Comparison of ENCODE assay signal across 27 cellular contexts in genomic region chr11:85459304-85459703, GRCh38.
"Had no signal": no experiment of that assay in that cellular context is flagged by ENCODE, and none has a peak within 500 bp of the region (broad histone marks: within the 10 kb centered on the region; RNA-seq: fewer than 3 reads in every experiment).

No MANE protein-coding gene starts in this region.

- FAIRE-seq: urothelium cell line had no signal

- H3K4me1 ChIP-seq: stomach, suprapubic skin, testis, thyroid gland, tibial artery, tibial nerve, transverse colon, upper lobe of left lung, upper lobe of right lung, uterus, vagina had no signal

- H3K27ac ChIP-seq: stomach, suprapubic skin, testis, thoracic aorta, thyroid gland, tibial artery, tibial nerve, transverse colon, upper lobe of left lung, upper lobe of right lung, uterus, vagina had no signal

- H3K36me3 ChIP-seq: stomach, suprapubic skin, thyroid gland, transverse colon, upper lobe of left lung, upper lobe of right lung, uterus, vagina had no signal

- H3K9me3 ChIP-seq: testis, thyroid gland, upper lobe of right lung, uterus had no signal

- ATAC-seq: stimulated activated effector memory CD8-positive, alpha-beta T cell treated with anti-CD3 and anti-CD28 coated beads, Interleukin-12 subunit alpha, Interleukin-12 subunit beta, amount 100 ng/mL, for 72 hours; stimulated activated memory B cell treated with anti-CD40 and anti-IgM and Interleukin-4, amounts not matched to agents 10 μg/mL and 1 μg/mL and 100 μg/mL, for 72 hours; stimulated activated naive B cell treated with anti-CD40 and anti-IgM and Interleukin-4, amounts not matched to agents 10 μg/mL and 1 μg/mL and 100 μg/mL, for 72 hours; stimulated activated naive CD8-positive, alpha-beta T cell treated with anti-CD3 and anti-CD28 coated beads, Interleukin-15, amount 100 ng/mL, for 72 hours; stimulated activated naive CD8-positive, alpha-beta T cell treated with anti-CD3 and anti-CD28 coated beads, Interleukin-15, Interleukin-2, amounts not matched to agents 100 U/mL and 50 U/mL, for 24 hours; upper lobe of right lung had no signal

- DNase-seq: stimulated activated CD4-positive, alpha-beta T cell treated with anti-CD3 and anti-CD28 coated beads, Interleukin-2, amount 100 ng/mL, for 48 hours; stimulated activated CD4-positive, alpha-beta T cell treated with anti-CD3 and anti-CD28 coated beads, Interleukin-4, amount 100 ng/mL, for 1 hour; stimulated activated CD4-positive, alpha-beta T cell treated with anti-CD3 and anti-CD28 coated beads, Interleukin-4, amount 100 ng/mL, for 24 hours; stimulated activated CD4-positive, alpha-beta T cell treated with anti-CD3 and anti-CD28 coated beads, Interleukin-4, amount 100 ng/mL, for 4 hours; stimulated activated CD8-positive, alpha-beta memory T cell treated with anti-CD3 and anti-CD28 coated beads, Interleukin-4, amount 100 ng/mL, for 48 hours; stimulated activated naive B cell treated with anti-CD40 and anti-IgM and Interleukin-4, amounts not matched to agents 10 μg/mL and 1 μg/mL and 100 μg/mL, for 72 hours; stimulated activated naive CD4-positive, alpha-beta T cell; stimulated activated naive CD4-positive, alpha-beta T cell treated with Interleukin-2 at 50 U/mL for 16 hours; stimulated activated naive CD8-positive, alpha-beta T cell treated with anti-CD3 and anti-CD28 coated beads, Interleukin-15, amount 100 ng/mL, for 72 hours; stimulated activated naive CD8-positive, alpha-beta T cell treated with anti-CD3 and anti-CD28 coated beads, Interleukin-15, Interleukin-2, amounts not matched to agents 100 U/mL and 50 U/mL, for 24 hours; stomach; substantia nigra; testis; thyroid gland; tibial artery; transverse colon; trophoblast cell; upper lobe of left lung; upper lobe of right lung; uterus had no signal

- H3K27me3 ChIP-seq: stomach, suprapubic skin, testis, thyroid gland, tibial artery, tibial nerve, transverse colon, upper lobe of left lung, upper lobe of right lung, uterus, vagina had no signal

- H3K4me3 ChIP-seq: stomach, suprapubic skin, testis, thoracic aorta, thyroid gland, tibial artery, tibial nerve, transverse colon, upper lobe of left lung, upper lobe of right lung, uterus, vagina had no signal
